Comparison of ENCODE assay signal across 23 cellular contexts in the genomic region with DNA sequence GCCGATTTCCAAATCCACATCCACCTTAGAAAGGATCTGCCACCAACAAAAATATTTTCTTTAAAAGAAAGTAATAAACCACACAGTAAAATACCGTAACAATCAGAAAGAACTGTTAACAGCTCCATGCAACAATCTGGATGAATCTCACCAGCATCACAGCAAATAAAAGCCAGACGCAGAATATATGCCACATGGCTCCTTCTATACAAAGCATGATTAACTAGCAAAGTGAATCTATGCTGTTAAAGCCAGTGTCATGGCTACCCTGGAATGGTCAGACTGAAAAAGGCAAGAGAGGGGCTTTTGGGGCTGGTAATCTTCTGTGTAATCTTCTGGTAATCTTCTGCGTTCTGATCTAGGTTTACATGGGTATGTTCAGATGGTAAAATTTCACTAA.
"Had no signal": no experiment of that assay in that cellular context is flagged by ENCODE, and none has a peak within 500 bp of the region (broad histone marks: within the 10 kb centered on the region; RNA-seq: fewer than 3 reads in every experiment).

No MANE protein-coding gene starts in this region.

- H3K27ac Mint-ChIP-seq: natural killer cell; stimulated activated naive B cell treated with anti-CD40 and anti-IgM and Interleukin-4, amounts not matched to agents 10 μg/mL and 1 μg/mL and 100 μg/mL, for 72 hours; stimulated activated naive CD8-positive, alpha-beta T cell treated with anti-CD3 and anti-CD28 coated beads, Interleukin-15, Interleukin-2, amounts not matched to agents 100 ng/mL and 50 ng/mL, for 24 hours had no signal

- H3K4me3 Mint-ChIP-seq: effector memory CD8-positive, alpha-beta T cell; natural killer cell; stimulated activated naive B cell treated with anti-CD40 and anti-IgM and Interleukin-4, amounts not matched to agents 10 μg/mL and 1 μg/mL and 100 μg/mL, for 72 hours; stimulated activated naive CD8-positive, alpha-beta T cell treated with anti-CD3 and anti-CD28 coated beads, Interleukin-15, Interleukin-2, amounts not matched to agents 100 ng/mL and 50 ng/mL, for 24 hours had no signal

- ATAC-seq: effector memory CD8-positive, alpha-beta T cell; heart right ventricle; left cardiac atrium; lower lobe of right lung; natural killer cell; pancreas; right lobe of liver; stimulated activated naive B cell treated with anti-CD40 and anti-IgM and Interleukin-4, amounts not matched to agents 10 μg/mL and 1 μg/mL and 100 μg/mL, for 72 hours had no signal

- H3K27ac ChIP-seq: esophagus squamous epithelium, heart right ventricle, left ventricle myocardium inferior, lower lobe of right lung, pancreas, right lobe of liver, thoracic aorta, tibial nerve, upper lobe of left lung had no signal

- H3K27me3 Mint-ChIP-seq: effector memory CD8-positive, alpha-beta T cell; stimulated activated naive B cell treated with anti-CD40 and anti-IgM and Interleukin-4, amounts not matched to agents 10 μg/mL and 1 μg/mL and 100 μg/mL, for 72 hours; stimulated activated naive CD8-positive, alpha-beta T cell treated with anti-CD3 and anti-CD28 coated beads, Interleukin-15, Interleukin-2, amounts not matched to agents 100 ng/mL and 50 ng/mL, for 24 hours had no signal

- H3K9me3 Mint-ChIP-seq: effector memory CD8-positive, alpha-beta T cell; natural killer cell had no signal

- H3K36me3 ChIP-seq: pancreas, right lobe of liver had no signal

- H3K4me3 ChIP-seq: esophagus squamous epithelium, heart right ventricle, left ventricle myocardium inferior, lower lobe of right lung, pancreas, right lobe of liver, thoracic aorta, tibial nerve, upper lobe of left lung had no signal

- H3K4me1 ChIP-seq: lower lobe of right lung, right lobe of liver had no signal

- H3K9me3 ChIP-seq: esophagus squamous epithelium, heart right ventricle, left ventricle myocardium inferior, lower lobe of right lung, pancreas, right lobe of liver, thoracic aorta, tibial nerve, upper lobe of left lung had no signal

- H3K27me3 ChIP-seq: esophagus squamous epithelium, heart right ventricle, pancreas, right lobe of liver, tibial nerve, upper lobe of left lung had no signal

- DNase-seq: cortex of kidney; effector memory CD8-positive, alpha-beta T cell; erythroblast; esophagus squamous epithelium; foreskin melanocyte; glutamatergic neuron; heart right ventricle; hippocampal formation; left cardiac atrium; left ventricle myocardium inferior; lower lobe of right lung; natural killer cell; occipital lobe; pancreas; right lobe of liver; small intestine; stimulated activated CD4-positive, alpha-beta T cell treated with anti-CD3 and anti-CD28 coated beads, Interleukin-15, amount 100 ng/mL, for 24 hours; stimulated activated CD4-positive, alpha-beta T cell treated with anti-CD3 and anti-CD28 coated beads, Interleukin-2, amount 100 ng/mL, for 48 hours; stimulated activated naive B cell treated with anti-CD40 and anti-IgM and Interleukin-4, amounts not matched to agents 10 μg/mL and 1 μg/mL and 100 μg/mL, for 72 hours; upper lobe of left lung had no signal
